Comparison of ENCODE assay signal across 17 cellular contexts in genomic region chr13:81771948-81772347, GRCh38.
DNase-seq lines count a peak whose midpoint lies in the region; ATAC-seq, FAIRE-seq and TF ChIP-seq lines count a peak whose summit lies in the region.
"Had no signal": no experiment of that assay in that cellular context is flagged by ENCODE, and none has a peak within 500 bp of the region (broad histone marks: within the 10 kb centered on the region; RNA-seq: fewer than 3 reads in every experiment).

No MANE protein-coding gene starts in this region.

- H2AK5ac ChIP-seq in mesendoderm (ENCODE audit: low read length): no peak overlapping the region

- H3K9me3 ChIP-seq in HUES6 (ENCODE audit: control insufficient read depth, insufficient read depth, low read depth, low read length): no peaks in the 10 kb centered on the region
- no peaks in the 10 kb centered on the region; the same call in 1 of the 2 replicates for H3K9me3 ChIP-seq in PC-9 (ENCODE audit: insufficient read depth, low read depth)
- H3K9me3 ChIP-seq: A549, BE2C, HAP-1 had no signal

- H2BK5ac ChIP-seq in mesendoderm (ENCODE audit: low read length): peak overlapping the region; percentile 95

- H2BK15ac ChIP-seq in mesendoderm (replicated peaks; ENCODE audit: low read depth): no peak overlapping the region

- no peak overlapping the region for H3K4me2 ChIP-seq in mesendoderm (ENCODE audit: low read length)
- H3K4me2 ChIP-seq in PC-9: no peak overlapping the region
- H3K4me2 ChIP-seq: A549 had no signal

- peak; percentile 61 for FAIRE-seq in D721Med (lab: Jason Lieb, UNC)
- FAIRE-seq: A549, GM18507, HTR-8/SVneo had no signal

- H4K5ac ChIP-seq in mesendoderm (ENCODE audit: low read length): peak overlapping the region; percentile 51

- no peak overlapping the region for H3K4me3 ChIP-seq in HUES6 (ENCODE audit: low read depth, low read length)
- H3K4me3 ChIP-seq in mesendoderm (ENCODE audit: low read length): no peak overlapping the region
- no peak overlapping the region for H3K4me3 ChIP-seq in PC-9
- H3K4me3 ChIP-seq: A549, HAP-1 had no signal

- no TSS peak for BruUV-seq in PC-9 (replicated peaks; lab: Mats Ljungman, UMichigan)

- no peaks in the 10 kb centered on the region for H3K36me3 ChIP-seq in HUES6 (ENCODE audit: control insufficient read depth, insufficient read depth, low read length)
- no peaks in the 10 kb centered on the region for H3K36me3 ChIP-seq in mesendoderm (ENCODE audit: control insufficient read depth, insufficient read depth, low read length)
- no peaks in the 10 kb centered on the region for H3K36me3 ChIP-seq in PC-9 (ENCODE audit: low read depth)
- H3K36me3 ChIP-seq: BE2C, HAP-1 had no signal

- H2BK120ac ChIP-seq in mesendoderm (ENCODE audit: low read depth, low read length): no peak overlapping the region

- DNase-seq in D721Med (ENCODE audit: insufficient read length, low spot score) (no peak), NCI-H82 treated with DMSO at 0.1 percent for 48 hours (lab: John Stamatoyannopoulos, UW; ENCODE audit: unreplicated experiment) (peak; percentile 47), mesendoderm (peak; percentile 92), PC-9 (no peak)
- DNase-seq: BE2C; CD4-positive, alpha-beta memory T cell; GOT3; IMR-90; KBM-7 had no signal

- POLR2A ChIA-PET in PC-9 (lab: Charles Lee; ENCODE audit: unreplicated experiment): no interaction called here

- peak overlapping the region; percentile 19; the same call in 1 of the 2 replicates for H3K27ac ChIP-seq in HUES6 (ENCODE audit: low read depth, low read length)
- H3K27ac ChIP-seq in mesendoderm (ENCODE audit: low read depth, low read length): peak overlapping the region; percentile 59
- no peak overlapping the region for H3K27ac ChIP-seq in PC-9
- H3K27ac ChIP-seq: A549, C4-2B had no signal

- WGBS in mesendoderm (ENCODE audit: extremely low coverage, insufficient coverage, low lambda C conversion rate): no CpG with 5 or more reads among the region's 2 CpGs

- no peaks in the 10 kb centered on the region for H3K79me1 ChIP-seq in mesendoderm (ENCODE audit: low read length)

- H3K27me3 ChIP-seq in HUES6 (ENCODE audit: control insufficient read depth, insufficient read depth, low read length) (no peaks in the 10 kb centered on the region), mesendoderm (ENCODE audit: insufficient read depth, low read length, poor library complexity) (no peaks in the 10 kb centered on the region), PC-9 (ENCODE audit: insufficient read depth, low read depth) (no peaks in the 10 kb centered on the region)
- H3K27me3 ChIP-seq: BE2C had no signal

- H3K18ac ChIP-seq in mesendoderm (ENCODE audit: low read length): no peak overlapping the region

- peaks cover 20% of the 10 kb centered on the region for H3K4me1 ChIP-seq in HUES6 (ENCODE audit: control insufficient read depth, insufficient read depth, low read length)
- H3K4me1 ChIP-seq in mesendoderm (ENCODE audit: control insufficient read depth, low read depth, low read length): peaks cover 2% of the 10 kb centered on the region
- H3K4me1 ChIP-seq in PC-9 (replicated peaks; ENCODE audit: insufficient read depth): no peaks in the 10 kb centered on the region
- H3K4me1 ChIP-seq: A549, BE2C, HAP-1 had no signal

- no peak overlapping the region for H3K23ac ChIP-seq in mesendoderm (ENCODE audit: low read length)

- intact Hi-C loops in PC-9 (cut with micrococcal nuclease; ENCODE audit: unreplicated experiment): no loop called here

- H3F3A ChIP-seq in PC-9 (ENCODE audit: insufficient read depth, low read depth): no peaks in the 10 kb centered on the region

- H4K8ac ChIP-seq in mesendoderm (ENCODE audit: low read depth, low read length): no peak overlapping the region

- CTCF ChIA-PET in PC-9 (lab: Charles Lee): no interaction called here

- H4K20me1 ChIP-seq in PC-9 (ENCODE audit: insufficient read depth): no peaks in the 10 kb centered on the region

- H3K79me2 ChIP-seq in mesendoderm (ENCODE audit: control insufficient read depth, insufficient read depth, low read length): no peaks in the 10 kb centered on the region
- H3K79me2 ChIP-seq in PC-9 (ENCODE audit: low read depth): no peaks in the 10 kb centered on the region

- no peak overlapping the region for H3K9ac ChIP-seq in HUES6 (ENCODE audit: low read length)
- H3K9ac ChIP-seq in mesendoderm (ENCODE audit: low read length): no peak overlapping the region

- TF ChIP-seq CTCF in D721Med (IDR thresholded peaks at IDR 0.05; ENCODE audit: insufficient read depth, missing control alignments) (no peak), PC-9 (conservative IDR thresholded peaks at IDR 0.05) (no peak)

- H3K4ac ChIP-seq in mesendoderm (ENCODE audit: low read depth, low read length): no peak overlapping the region

- peak overlapping the region; percentile 51 for H3K56ac ChIP-seq in mesendoderm (ENCODE audit: low read length)

- ATAC-seq in HG03342 (IDR thresholded peaks at IDR 0.05; ENCODE audit: unreplicated experiment) (no peak), esophagus mucosa (no peak)
- ATAC-seq: A549 had no signal

- H2AFZ ChIP-seq in PC-9: no peak overlapping the region

- H3K9me2 ChIP-seq in PC-9 (ENCODE audit: insufficient read depth): no peaks in the 10 kb centered on the region

Comparison
In these comparisons a context has a peak if more than half of its experiments do, and no peak if none do; other contexts are left out.
1. DNase-seq: peak in NCI-H82 treated with DMSO at 0.1 percent for 48 hours (single experiment) and mesendoderm (single experiment); none in D721Med (single experiment) and PC-9 (0 of 2).